30 cellular contexts compared by ENCODE assay signal in genomic region chr12:45329702-45330101, GRCh38.
"Had no signal": no experiment of that assay in that cellular context is flagged by ENCODE, and none has a peak within 500 bp of the region (broad histone marks: within the 10 kb centered on the region; RNA-seq: fewer than 3 reads in every experiment).

No MANE protein-coding gene starts in this region.

- H3K4me3 ChIP-seq: neural progenitor cell, ovary, psoas muscle, skin epidermis, smooth muscle cell, spleen, thoracic aorta, thyroid gland, tibial nerve, upper lobe of left lung, vagina had no signal

- H3K36me3 ChIP-seq: neural progenitor cell, ovary, thoracic aorta, thyroid gland had no signal

- H3K4me2 ChIP-seq: neural progenitor cell, smooth muscle cell had no signal

- H3K27ac Mint-ChIP-seq: natural killer cell; neural progenitor cell; progenitor cell of endocrine pancreas; stimulated activated memory B cell treated with anti-CD40 and anti-IgM and Interleukin-4, amounts not matched to agents 10 μg/mL and 1 μg/mL and 100 μg/mL, for 72 hours; stimulated activated naive CD8-positive, alpha-beta T cell treated with anti-CD3 and anti-CD28 coated beads, Interleukin-15, amount 100 ng/mL, for 72 hours had no signal

- H3K9ac ChIP-seq: neural progenitor cell, parathyroid adenoma had no signal

- H3K27me3 ChIP-seq: neural progenitor cell, ovary, spleen, thyroid gland, tibial nerve, upper lobe of left lung, vagina had no signal

- H3K9me3 ChIP-seq: ovary, psoas muscle, spleen, thoracic aorta, thyroid gland, tibial nerve, upper lobe of left lung, vagina had no signal

- DNase-seq: natural killer cell; occipital lobe; ovary; posterior cingulate gyrus; right cardiac atrium; spleen; stimulated activated CD4-positive, alpha-beta T cell treated with anti-CD3 and anti-CD28 coated beads, Interleukin-12 subunit alpha, Interleukin-12 subunit beta, amount 100 ng/mL, for 4 hours; stimulated activated CD4-positive, alpha-beta T cell treated with anti-CD3 and anti-CD28 coated beads, Interleukin-1b, Interleukin-23, amount 100 ng/mL, for 48 hours; stimulated activated CD4-positive, alpha-beta T cell treated with anti-CD3 and anti-CD28 coated beads, Interleukin-4, amount 100 ng/mL, for 1 hour; stimulated activated CD4-positive, alpha-beta T cell treated with anti-CD3 and anti-CD28 coated beads, Interleukin-4, amount 100 ng/mL, for 4 hours; stimulated activated CD8-positive, alpha-beta memory T cell treated with anti-CD3 and anti-CD28 coated beads, Interleukin-4, amount 100 ng/mL, for 48 hours; stimulated activated naive CD4-positive, alpha-beta T cell; stimulated activated naive CD8-positive, alpha-beta T cell treated with anti-CD3 and anti-CD28 coated beads, Interleukin-15, amount 100 ng/mL, for 72 hours; stimulated activated naive CD8-positive, alpha-beta T cell treated with anti-CD3 and anti-CD28 coated beads, Interleukin-15, Interleukin-2, amounts not matched to agents 100 U/mL and 50 U/mL, for 24 hours; thyroid gland; trophoblast cell; upper lobe of left lung had no signal

- FAIRE-seq: urothelium cell line had no signal

- H3K27me3 Mint-ChIP-seq: progenitor cell of endocrine pancreas; stimulated activated memory B cell treated with anti-CD40 and anti-IgM and Interleukin-4, amounts not matched to agents 10 μg/mL and 1 μg/mL and 100 μg/mL, for 72 hours; stimulated activated naive CD8-positive, alpha-beta T cell treated with anti-CD3 and anti-CD28 coated beads, Interleukin-15, amount 100 ng/mL, for 72 hours had no signal

- ATAC-seq: natural killer cell; sciatic nerve; stimulated activated memory B cell treated with anti-CD40 and anti-IgM and Interleukin-4, amounts not matched to agents 10 μg/mL and 1 μg/mL and 100 μg/mL, for 72 hours; stimulated activated naive CD8-positive, alpha-beta T cell treated with anti-CD3 and anti-CD28 coated beads, Interleukin-15, amount 100 ng/mL, for 72 hours; stimulated activated naive CD8-positive, alpha-beta T cell treated with anti-CD3 and anti-CD28 coated beads, Interleukin-15, Interleukin-2, amounts not matched to agents 100 U/mL and 50 U/mL, for 24 hours had no signal

- H3K4me1 Mint-ChIP-seq: neural progenitor cell; stimulated activated memory B cell treated with anti-CD40 and anti-IgM and Interleukin-4, amounts not matched to agents 10 μg/mL and 1 μg/mL and 100 μg/mL, for 72 hours had no signal

- H3K9me3 Mint-ChIP-seq: natural killer cell; nephron; neural progenitor cell; stimulated activated memory B cell treated with anti-CD40 and anti-IgM and Interleukin-4, amounts not matched to agents 10 μg/mL and 1 μg/mL and 100 μg/mL, for 72 hours; stimulated activated naive CD8-positive, alpha-beta T cell treated with anti-CD3 and anti-CD28 coated beads, Interleukin-15, amount 100 ng/mL, for 72 hours had no signal

- H2AFZ ChIP-seq: neural progenitor cell, parathyroid adenoma had no signal

- H3K4me1 ChIP-seq: neural progenitor cell, spleen, thyroid gland, tibial nerve, upper lobe of left lung, vagina had no signal

- H3K79me2 ChIP-seq: parathyroid adenoma had no signal

- H3K27ac ChIP-seq: neural progenitor cell, ovary, parathyroid adenoma, skin epidermis, spleen, thoracic aorta, thyroid gland, tibial nerve, upper lobe of left lung, vagina had no signal

- H3K4me3 Mint-ChIP-seq: natural killer cell; nephron; neural progenitor cell; stimulated activated memory B cell treated with anti-CD40 and anti-IgM and Interleukin-4, amounts not matched to agents 10 μg/mL and 1 μg/mL and 100 μg/mL, for 72 hours; stimulated activated naive CD8-positive, alpha-beta T cell treated with anti-CD3 and anti-CD28 coated beads, Interleukin-15, amount 100 ng/mL, for 72 hours had no signal

- H3K36me3 Mint-ChIP-seq: natural killer cell had no signal
